9 cellular contexts compared by ENCODE assay signal in the genomic region with DNA sequence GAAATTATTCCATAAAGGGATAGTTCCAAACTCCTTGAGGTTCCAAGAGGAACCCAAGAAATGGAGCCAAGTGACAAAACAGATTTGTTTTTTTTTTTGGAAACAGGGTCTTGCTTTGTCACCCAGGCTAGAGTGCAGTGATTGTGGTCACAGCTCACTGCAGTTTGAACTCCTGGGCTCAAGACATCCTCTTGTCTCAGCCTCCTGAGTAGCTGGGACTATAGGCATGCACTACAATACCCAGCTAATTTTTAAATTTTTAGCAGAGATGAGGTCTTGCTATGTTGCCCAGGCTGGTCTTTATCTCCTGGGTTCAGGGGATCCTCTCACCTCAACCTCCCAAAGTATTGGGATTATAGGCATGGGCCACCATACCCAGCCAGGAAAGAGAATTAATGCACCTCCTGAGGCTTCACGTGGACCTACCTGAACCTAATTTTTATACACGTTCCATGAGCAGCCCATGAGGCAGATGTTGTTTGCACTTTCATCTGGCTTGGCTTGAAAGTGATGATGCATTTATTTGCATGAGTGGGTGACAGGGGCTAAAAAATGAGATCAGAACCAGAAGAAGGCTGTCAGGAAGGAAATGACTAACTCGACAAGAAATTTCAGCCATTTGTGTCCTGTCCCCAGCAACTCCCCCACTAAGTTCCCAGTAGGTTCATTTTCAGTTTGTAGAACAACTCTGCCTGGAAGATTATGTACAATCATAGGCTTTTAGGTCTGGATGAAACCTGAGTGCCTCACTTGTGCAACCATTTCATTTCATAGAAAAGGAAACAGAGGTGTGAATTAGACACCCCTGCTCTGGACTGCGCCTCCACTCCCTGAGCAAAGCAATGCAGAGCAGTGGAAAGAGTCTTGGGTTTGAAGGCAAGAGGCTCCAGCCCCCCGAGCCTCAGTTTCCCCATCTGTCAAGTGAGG. TPM values are rescaled to one million over a fixed set of nuclear protein-coding genes. Genes with fewer than 3 reads are reported as not detected.
DNase-seq lines count a peak whose midpoint lies in the region; ATAC-seq and TF ChIP-seq lines count a peak whose summit lies in the region.
"Had no signal": no experiment of that assay in that cellular context is flagged by ENCODE, and none has a peak within 500 bp of the region (broad histone marks: within the 10 kb centered on the region; RNA-seq: fewer than 3 reads in every experiment).

No MANE protein-coding gene starts in this region.

- peaks cover 44% of the 10 kb centered on the region for H3K4me1 Mint-ChIP-seq in activated T-cell treated with anti-CD3 and anti-CD28 coated beads, Interleukin-2, amount 50 U/mL, for 24 hours (ENCODE audit: low read depth)
- peaks cover 24 to 34% (median 31%) of the 10 kb centered on the region in 3 donors for H3K4me1 Mint-ChIP-seq in naive B cell

- DNase-seq in GM06990 (ENCODE audit: extremely low read depth, insufficient read length) (peak; percentile 69), naive B cell (peak; percentile 76), inferior parietal cortex (ENCODE audit: extremely low spot score) (no peak), posterior vena cava (ENCODE audit: low spot score) (no peak), WERI-Rb-1 (no peak)
- peak; percentile 60 for DNase-seq in activated T-cell treated with anti-CD3 and anti-CD28 coated beads, Interleukin-2, amount 50 U/mL, for 24 hours

- no peak overlapping the region for H3K27ac ChIP-seq in WERI-Rb-1

- H3K36me3 ChIP-seq in GM06990 (ENCODE audit: control insufficient read depth, insufficient read depth, low read length): no peaks in the 10 kb centered on the region
- no peaks in the 10 kb centered on the region for H3K36me3 ChIP-seq in WERI-Rb-1

- H3K27me3 Mint-ChIP-seq in activated T-cell treated with anti-CD3 and anti-CD28 coated beads, Interleukin-2, amount 50 U/mL, for 24 hours: peaks cover 20% of the 10 kb centered on the region
- H3K27me3 Mint-ChIP-seq in naive B cell: peaks cover 0 to 9% (median 0%) of the 10 kb centered on the region in 3 donors

- peaks cover 4% of the 10 kb centered on the region for H3K9me3 Mint-ChIP-seq in activated T-cell treated with anti-CD3 and anti-CD28 coated beads, Interleukin-2, amount 50 U/mL, for 24 hours
- H3K9me3 Mint-ChIP-seq in naive B cell: no peaks in the 10 kb centered on the region

- intact Hi-C loops in posterior vena cava (cut with DNase I): no loop called here

- no peaks in the 10 kb centered on the region; the same call in 1 of the 2 replicates for H3K27me3 ChIP-seq in GM06990 (replicated peaks; ENCODE audit: control insufficient read depth, insufficient read depth, low read length)
- no peaks in the 10 kb centered on the region for H3K27me3 ChIP-seq in WERI-Rb-1 (ENCODE audit: insufficient read depth, low read depth, severe bottlenecking)

- H3K4me3 ChIP-seq in GM06990 (replicated peaks; ENCODE audit: low read depth, low read length): peak overlapping the region; percentile 39
- no peak overlapping the region for H3K4me3 ChIP-seq in WERI-Rb-1 (ENCODE audit: low read depth, low read length)
- H3K4me3 ChIP-seq: skin epidermis had no signal

- H3K27ac Mint-ChIP-seq in activated T-cell treated with anti-CD3 and anti-CD28 coated beads, Interleukin-2, amount 50 U/mL, for 24 hours: peak overlapping the region; percentile 91
- peak overlapping the region; percentile 27 to 90 (median 75) for H3K27ac Mint-ChIP-seq in naive B cell

- no peaks in the 10 kb centered on the region for H3K36me3 Mint-ChIP-seq in activated T-cell treated with anti-CD3 and anti-CD28 coated beads, Interleukin-2, amount 50 U/mL, for 24 hours (ENCODE audit: low read depth)
- H3K36me3 Mint-ChIP-seq in naive B cell: no peaks in the 10 kb centered on the region

- ATAC-seq in GM19467 (IDR thresholded peaks at IDR 0.05; ENCODE audit: unreplicated experiment): peak; percentile 78
- peak; percentile 89 for ATAC-seq in HG03460 (IDR thresholded peaks at IDR 0.05; ENCODE audit: unreplicated experiment)
- ATAC-seq in naive B cell (ENCODE audit: low read depth in 2 of 2): peak; percentile 94 to 95

- peak overlapping the region; percentile 23 for H3K4me3 Mint-ChIP-seq in activated T-cell treated with anti-CD3 and anti-CD28 coated beads, Interleukin-2, amount 50 U/mL, for 24 hours
- H3K4me3 Mint-ChIP-seq in naive B cell: peak overlapping the region in 7 of 8 donors; percentile 6 to 61 (median 52)

- H3K9me3 ChIP-seq in WERI-Rb-1 (ENCODE audit: severe bottlenecking): no peaks in the 10 kb centered on the region

- TF ChIP-seq CTCF in GM06990 (IDR thresholded peaks at IDR 0.05; ENCODE audit: insufficient read depth, low read length, poor library complexity, severe bottlenecking): no peak
- TF ChIP-seq CTCF in WERI-Rb-1 (IDR thresholded peaks at IDR 0.05; ENCODE audit: low read depth, low read length): no peak

RNA-seq across cellular contexts. Expression of a gene that starts 10.3 kb away (rescaled TPM):
- 100 to 1,000 TPM; 646 to 909 (median 752) TPM for polyA plus RNA-seq in naive B cell (ENCODE audit: low read depth in 6 of 6)
- total RNA-seq in posterior vena cava: 10 to 100 TPM in 1 of 2 donors, 1 to 10 TPM in 1; 6.3 to 18.7 TPM

Comparison
In these comparisons a context has a peak if more than half of its experiments do, and no peak if none do; other contexts are left out.
1. DNase-seq: peak in GM06990 (single experiment), activated T-cell treated with anti-CD3 and anti-CD28 coated beads, Interleukin-2, amount 50 U/mL, for 24 hours (single experiment) and naive B cell (single experiment); none in inferior parietal cortex (single experiment), posterior vena cava (single experiment) and WERI-Rb-1 (single experiment).
2. Peak in every context shown above with its lines, with median percentiles within 50 percentile points of each other: ATAC-seq.